ENCODE assay signal across 10 cellular contexts in genomic region chr17:45847101-45847500, GRCh38. TPM values are rescaled to one million over a fixed set of nuclear protein-coding genes. Genes with fewer than 3 reads are reported as not detected.
"Had no signal": no experiment of that assay in that cellular context is flagged by ENCODE, and none has a peak within 500 bp of the region (broad histone marks: within the 10 kb centered on the region; RNA-seq: fewer than 3 reads in every experiment).

No MANE protein-coding gene starts in this region.

- ATAC-seq: HCT116, K562 had no signal

- DNase-seq: GM23248, GOT3, H7, HFFc6, IMR-90 had no signal

- H3K9me3 Mint-ChIP-seq: HFFc6 had no signal

- H3K9ac ChIP-seq: GM23248 had no signal

- H3K27ac Mint-ChIP-seq: HFFc6 had no signal

- H3K4me3 ChIP-seq: GM23248, HAP-1, K562 had no signal

- H3K36me3 ChIP-seq: HAP-1 had no signal

- H3K9me3 ChIP-seq: HAP-1 had no signal

- H3K27ac ChIP-seq: GM23248 had no signal

- H3K4me1 ChIP-seq: HAP-1 had no signal

- H3K4me3 Mint-ChIP-seq: HFFc6 had no signal

- H2AFZ ChIP-seq: GM23248 had no signal

RNA-seq across cellular contexts. Expression of gene SPPL2C, which starts 2.4 kb away (rescaled TPM):
- total RNA-seq: GM23248, H4, H7, HFFc6, HT-29, IMR-90, K562 had no signal

RNA-seq across cellular contexts. Expression of gene MAPT, which starts 47.3 kb away (rescaled TPM):
- total RNA-seq: GM23248 had no signal
